In the genomic region with DNA sequence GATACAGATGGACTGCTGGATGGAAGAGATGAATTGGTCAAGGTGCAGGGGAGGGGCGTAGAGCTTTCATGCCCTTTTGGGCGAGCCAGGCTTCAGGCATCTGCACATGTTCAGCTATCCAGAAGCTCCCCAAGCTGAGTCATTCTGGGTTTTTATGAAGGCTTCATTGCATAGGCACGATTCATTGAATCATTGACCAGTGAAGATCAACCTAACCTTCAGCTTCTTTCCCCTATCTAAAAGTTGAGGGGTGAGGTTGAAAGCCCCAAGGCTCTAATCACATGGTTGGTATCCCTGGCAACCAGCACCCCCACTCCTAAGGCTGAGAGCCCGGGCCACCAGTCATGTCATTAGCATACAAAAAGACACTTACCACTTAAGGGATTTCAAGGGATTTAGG, we compare ENCODE assay signal across 11 cellular contexts. TPM values are rescaled to one million over a fixed set of nuclear protein-coding genes. Genes with fewer than 3 reads are reported as not detected.
DNase-seq lines count a peak whose midpoint lies in the region; ATAC-seq and FAIRE-seq lines count a peak whose summit lies in the region.
"Had no signal": no experiment of that assay in that cellular context is flagged by ENCODE, and none has a peak within 500 bp of the region (broad histone marks: within the 10 kb centered on the region; RNA-seq: fewer than 3 reads in every experiment).

No MANE protein-coding gene starts in this region.

- peak in 2 of 3 experiments; percentile 16 to 30 for DNase-seq in NCI-H1417 (lab: John Stamatoyannopoulos, UW)
- DNase-seq in NCI-H1417 treated with DMSO at 0.1 percent for 48 hours (lab: John Stamatoyannopoulos, UW): no peak
- peak; percentile 7 for DNase-seq in RPMI7951 (ENCODE audit: low read depth)
- DNase-seq in iPS DF 19.7 (ENCODE audit: low read depth, low spot score): peak; percentile 33
- peak; percentile 14 for DNase-seq in stromal cell of bone marrow (ENCODE audit: low read depth)
- no peak for DNase-seq in stimulated activated CD4-positive, alpha-beta T cell treated with anti-CD3 and anti-CD28 coated beads, Interleukin-4, amount 100 ng/mL, for 4 hours
- no peak for DNase-seq in GM19239 (ENCODE audit: insufficient read length, low spot score)
- DNase-seq: NCI-H2171 treated with DMSO at 0.1 percent for 48 hours had no signal

- ATAC-seq in GM19455 (IDR thresholded peaks at IDR 0.05; ENCODE audit: unreplicated experiment): no peak

- FAIRE-seq in GM19239 (lab: Jason Lieb, UNC): no peak
- FAIRE-seq: A204.1 had no signal

RNA-seq across cellular contexts. Expression of a gene that starts 36.3 kb away (rescaled TPM):
- total RNA-seq in RPMI7951 (2014; rRNA removed; shearing (Covaris generic)): 6,949 and 8,220 TPM in 2 replicates

RNA-seq across cellular contexts. Expression of a gene that starts 48.9 kb away (rescaled TPM):
- 40.1 and 47.7 TPM in 2 replicates for total RNA-seq in RPMI7951 (2014; rRNA removed; shearing (Covaris generic))
- total RNA-seq: ascending aorta had no signal

Comparison
In these comparisons a context has a peak if more than half of its experiments do, and no peak if none do; other contexts are left out.
1. DNase-seq: peak in NCI-H1417 (2 of 3), RPMI7951 (single experiment), iPS DF 19.7 (single experiment) and stromal cell of bone marrow (single experiment); none in NCI-H1417 treated with DMSO at 0.1 percent for 48 hours (single experiment), stimulated activated CD4-positive, alpha-beta T cell treated with anti-CD3 and anti-CD28 coated beads, Interleukin-4, amount 100 ng/mL, for 4 hours (0 of 2) and GM19239 (single experiment).